In genomic region chr2:228048838-228049490, GRCh38 we compare ENCODE assay signal across 7 cellular contexts.
A peak's percentile ranks its signal among the peaks of the same experiment; 100 is the strongest.
DNase-seq lines count a peak whose midpoint lies in the region; ATAC-seq and TF ChIP-seq lines count a peak whose summit lies in the region.

No MANE protein-coding gene starts in this region.

- intact Hi-C loops in Panc1 (cut with micrococcal nuclease; ENCODE audit: unreplicated experiment): loop anchor here (2.0 kb wide), 1 partner anchor 604 kb away; no protein-coding TSS in a partner anchor

- H3K9me3 ChIP-seq in Panc1 (ENCODE audit: control insufficient read depth, insufficient read depth, low read depth, low read length): no peaks in the 10 kb centered on the region
- H3K9me3 ChIP-seq in osteoblast (ENCODE audit: low read depth, low read length): no peaks in the 10 kb centered on the region

- H2AFZ ChIP-seq in osteoblast (ENCODE audit: low read length): no peak overlapping the region

- H3K27me3 ChIP-seq in Panc1 (ENCODE audit: control insufficient read depth, insufficient read depth, low read length) (no peaks in the 10 kb centered on the region), osteoblast (ENCODE audit: insufficient read depth, low read length) (no peaks in the 10 kb centered on the region)

- POLR2A ChIA-PET in Panc1 (lab: Charles Lee): no interaction called here

- DNase-seq in Panc1 (ENCODE audit: low read depth, low spot score): peak; percentile 77
- DNase-seq in fibroblast of peridontal ligament (ENCODE audit: extremely low read depth): peak; percentile 7
- peak; percentile 31 for DNase-seq in osteoblast (ENCODE audit: insufficient read length, low spot score, missing footprints)
- DNase-seq in activated T-cell treated with anti-CD3 and anti-CD28 coated beads, Interleukin-2, amount 50 U/mL, for 24 hours: no peak
- no peak for DNase-seq in activated naive CD8-positive, alpha-beta T cell treated with anti-CD3 and anti-CD28 coated beads for 36 hours

- no peaks in the 10 kb centered on the region for H3K4me1 ChIP-seq in Panc1 (ENCODE audit: control insufficient read depth, insufficient read depth, low read length)
- no peaks in the 10 kb centered on the region for H3K4me1 ChIP-seq in osteoblast (ENCODE audit: insufficient read depth, low read length)

- no peaks in the 10 kb centered on the region for H3K27me3 Mint-ChIP-seq in activated T-cell treated with anti-CD3 and anti-CD28 coated beads, Interleukin-2, amount 50 U/mL, for 24 hours
- H3K27me3 Mint-ChIP-seq in activated naive CD8-positive, alpha-beta T cell treated with anti-CD3 and anti-CD28 coated beads for 36 hours: no peaks in the 10 kb centered on the region

- H3K4me1 Mint-ChIP-seq in activated T-cell treated with anti-CD3 and anti-CD28 coated beads, Interleukin-2, amount 50 U/mL, for 24 hours (ENCODE audit: low read depth): no peaks in the 10 kb centered on the region
- no peaks in the 10 kb centered on the region for H3K4me1 Mint-ChIP-seq in activated naive CD8-positive, alpha-beta T cell treated with anti-CD3 and anti-CD28 coated beads for 36 hours

- H3K36me3 Mint-ChIP-seq in activated T-cell treated with anti-CD3 and anti-CD28 coated beads, Interleukin-2, amount 50 U/mL, for 24 hours (ENCODE audit: low read depth): no peaks in the 10 kb centered on the region
- H3K36me3 Mint-ChIP-seq in activated naive CD8-positive, alpha-beta T cell treated with anti-CD3 and anti-CD28 coated beads for 36 hours: no peaks in the 10 kb centered on the region

- no peak overlapping the region for H3K4me3 Mint-ChIP-seq in activated T-cell treated with anti-CD3 and anti-CD28 coated beads, Interleukin-2, amount 50 U/mL, for 24 hours
- H3K4me3 Mint-ChIP-seq in activated naive CD8-positive, alpha-beta T cell treated with anti-CD3 and anti-CD28 coated beads for 36 hours: no peak overlapping the region

- CTCF ChIA-PET in Panc1 (lab: Charles Lee): no interaction called here

- no TSS peak for BruUV-seq in Panc1 (replicated peaks; lab: Mats Ljungman, UMichigan)

- in situ Hi-C loops in Panc1 (cut with HindIII; ENCODE audit: low pct_unique_long_range_greater_than_20kb, low sequenced_read_pairs): no loop called here

- H3K27ac ChIP-seq in Panc1 (ENCODE audit: low read length) (no peak overlapping the region), osteoblast (ENCODE audit: low read depth, low read length) (no peak overlapping the region)

- no peaks in the 10 kb centered on the region for H4K20me1 ChIP-seq in osteoblast (ENCODE audit: insufficient read depth, low read length)

- TF ChIP-seq CTCF in GM12875 (IDR thresholded peaks at IDR 0.05; ENCODE audit: borderline replicate concordance, insufficient read depth, low read depth, low read length) (peak; percentile 48; the same call in 1 of the 2 replicates), Panc1 (IDR thresholded peaks at IDR 0.05) (peak; percentile 80), osteoblast (IDR thresholded peaks at IDR 0.05; ENCODE audit: extremely low read depth, low read depth, low read length) (peak; percentile 59)

- H3K36me3 ChIP-seq in Panc1 (ENCODE audit: control insufficient read depth, insufficient read depth, low read length): no peaks in the 10 kb centered on the region
- no peaks in the 10 kb centered on the region for H3K36me3 ChIP-seq in osteoblast (ENCODE audit: insufficient read depth, low read length)

- H3K4me2 ChIP-seq in osteoblast (ENCODE audit: insufficient read depth, low read length): no peak overlapping the region

- H3K9me3 Mint-ChIP-seq in activated T-cell treated with anti-CD3 and anti-CD28 coated beads, Interleukin-2, amount 50 U/mL, for 24 hours: no peaks in the 10 kb centered on the region
- H3K9me3 Mint-ChIP-seq in activated naive CD8-positive, alpha-beta T cell treated with anti-CD3 and anti-CD28 coated beads for 36 hours: no peaks in the 10 kb centered on the region

- H3K27ac Mint-ChIP-seq in activated T-cell treated with anti-CD3 and anti-CD28 coated beads, Interleukin-2, amount 50 U/mL, for 24 hours: no peak overlapping the region
- no peak overlapping the region for H3K27ac Mint-ChIP-seq in activated naive CD8-positive, alpha-beta T cell treated with anti-CD3 and anti-CD28 coated beads for 36 hours

- ATAC-seq in HG03565 (IDR thresholded peaks at IDR 0.05; ENCODE audit: unreplicated experiment): peak; percentile 65
- ATAC-seq in Panc1: peak; percentile 95

- H3K4me3 ChIP-seq in GM12875 (ENCODE audit: low read depth, low read length) (no peak overlapping the region), Panc1 (ENCODE audit: low read depth in 2 of 2, low read length in 2 of 2) (no peak overlapping the region), osteoblast (ENCODE audit: insufficient read depth, low read length) (no peak overlapping the region)

- H3K79me2 ChIP-seq in osteoblast (ENCODE audit: insufficient read depth, low read length): no peaks in the 10 kb centered on the region

Comparison
In these comparisons a context has a peak if more than half of its experiments do, and no peak if none do; other contexts are left out.
1. DNase-seq: peak in Panc1 (single experiment), fibroblast of peridontal ligament (single experiment) and osteoblast (single experiment); none in activated T-cell treated with anti-CD3 and anti-CD28 coated beads, Interleukin-2, amount 50 U/mL, for 24 hours (single experiment) and activated naive CD8-positive, alpha-beta T cell treated with anti-CD3 and anti-CD28 coated beads for 36 hours (single experiment).
2. Peak in every context shown above with its lines, with median percentiles within 50 percentile points of each other: CTCF ChIP-seq.